1 cellular context compared by ENCODE assay signal in genomic region chr20:45971675-45972499, GRCh38.
A peak's percentile ranks its signal among the peaks of the same experiment; 100 is the strongest.
TF ChIP-seq lines count a peak whose summit lies in the region.

Gene ZNF335 (minus strand): TSS chr20:45972203. CDS start chr20:45971410, 793 bp downstream.

TF ChIP-seq in HepG2, 621 proteins besides CTCF, POLR2A, EP300 and RAD21 (continued from another document and continues in another):
- TF ChIP-seq ZNF460 (CRISPR knock-in tag; IDR thresholded peaks at IDR 0.05; ENCODE audit: borderline replicate concordance) (no peak; the same call in 1 of the 2 replicates), MTERF4 (CRISPR knock-in tag; IDR thresholded peaks at IDR 0.05) (peak; percentile 48), ZMYM3 (CRISPR knock-in tag; IDR thresholded peaks at IDR 0.05) (peak; percentile 100), SOX13 (IDR thresholded peaks at IDR 0.05) (peak; percentile 50; the same call in 1 of the 2 replicates), SOX13 (CRISPR knock-in tag; conservative IDR thresholded peaks at IDR 0.05 in 1 of 2, IDR thresholded peaks at IDR 0.05 in 1 of 2) (peak in 1 of 2 experiments; percentile 97; a peak in 2 of 4 replicates), ZNF512 (CRISPR knock-in tag; IDR thresholded peaks at IDR 0.05) (no peak), ZSCAN9 (CRISPR knock-in tag; IDR thresholded peaks at IDR 0.05; ENCODE audit: borderline replicate concordance) (peak; percentile 57; the same call in 1 of the 2 replicates), ZNF557 (CRISPR knock-in tag; IDR thresholded peaks at IDR 0.05) (0 out of 2 replicates have a peak, but pooled peaks have one; percentile 71), RFXANK (CRISPR knock-in tag; IDR thresholded peaks at IDR 0.05) (no peak), SRF (IDR thresholded peaks at IDR 0.05; ENCODE audit: low read depth, low read length) (no peak; the same call in 1 of the 2 replicates), ZNF562 (CRISPR knock-in tag; IDR thresholded peaks at IDR 0.05; ENCODE audit: borderline replicate concordance) (no peak), DPF2 (CRISPR knock-in tag; IDR thresholded peaks at IDR 0.05; ENCODE audit: borderline replicate concordance, low read depth) (no peak; the same call in 1 of the 2 replicates), SMAD9 (CRISPR knock-in tag; IDR thresholded peaks at IDR 0.05) (peak; percentile 90; the same call in 1 of the 2 replicates), TFAP4 (IDR thresholded peaks at IDR 0.05; ENCODE audit: borderline replicate concordance, low read depth) (peak; percentile 59; the same call in 1 of the 2 replicates), STAG1 (CRISPR knock-in tag; IDR thresholded peaks at IDR 0.05) (peak; percentile 16; the same call in 1 of the 2 replicates), TBP (CRISPR knock-in tag; IDR thresholded peaks at IDR 0.05) (peak; percentile 92; the same call in 1 of the 2 replicates), MTA1 (CRISPR knock-in tag; IDR thresholded peaks at IDR 0.05; ENCODE audit: borderline replicate concordance) (peak; percentile 85; the same call in 1 of the 2 replicates), ZMYM2 (CRISPR knock-in tag; IDR thresholded peaks at IDR 0.05) (peak; percentile 96), ZFP90 (CRISPR knock-in tag; IDR thresholded peaks at IDR 0.05; ENCODE audit: borderline replicate concordance) (peak; percentile 71), ARNT (IDR thresholded peaks at IDR 0.05) (no peak), ZNF274 (CRISPR knock-in tag; IDR thresholded peaks at IDR 0.05) (peak; percentile 17; the same call in 1 of the 2 replicates), FIP1L1 (IDR thresholded peaks at IDR 0.05; ENCODE audit: borderline replicate concordance, insufficient read depth, low read depth, low read length) (peak; percentile 90), ZNF605 (CRISPR knock-in tag; IDR thresholded peaks at IDR 0.05) (peak; percentile 88), ZEB1 (IDR thresholded peaks at IDR 0.05; ENCODE audit: insufficient replicate concordance, low read depth) (no peak), POLR2AphosphoS2 (IDR thresholded peaks at IDR 0.05; ENCODE audit: low read depth, low read length) (0 out of 2 replicates have a peak, but pooled peaks have one; percentile 57), NAIF1 (CRISPR knock-in tag; IDR thresholded peaks at IDR 0.05; ENCODE audit: borderline replicate concordance) (peak; percentile 93; the same call in 1 of the 2 replicates), GMEB1 (CRISPR knock-in tag; IDR thresholded peaks at IDR 0.05; ENCODE audit: borderline replicate concordance) (peak; percentile 89), FOXK1 (CRISPR knock-in tag; IDR thresholded peaks at IDR 0.05; ENCODE audit: borderline replicate concordance, low read depth) (peak; percentile 72), GRHL1 (CRISPR knock-in tag; conservative IDR thresholded peaks at IDR 0.05) (no peak), ADNP (CRISPR knock-in tag; IDR thresholded peaks at IDR 0.05) (no peak), ZNF253 (CRISPR knock-in tag; IDR thresholded peaks at IDR 0.05; ENCODE audit: borderline replicate concordance) (no peak), RFXAP (CRISPR knock-in tag; IDR thresholded peaks at IDR 0.05; ENCODE audit: borderline replicate concordance) (0 out of 2 replicates have a peak, but pooled peaks have one; percentile 46), ZNF766 (CRISPR knock-in tag; IDR thresholded peaks at IDR 0.05; ENCODE audit: borderline replicate concordance) (0 out of 2 replicates have a peak, but pooled peaks have one; percentile 85), CHCHD3 (CRISPR knock-in tag; IDR thresholded peaks at IDR 0.05) (0 out of 2 replicates have a peak, but pooled peaks have one; percentile 59), ZNF296 (CRISPR knock-in tag; conservative IDR thresholded peaks at IDR 0.05) (peak; percentile 75; the same call in 1 of the 2 replicates), SIX1 (CRISPR knock-in tag; IDR thresholded peaks at IDR 0.05; ENCODE audit: borderline replicate concordance) (peak; percentile 51; the same call in 1 of the 2 replicates), TOPORS (CRISPR knock-in tag; IDR thresholded peaks at IDR 0.05) (no peak; the same call in 1 of the 2 replicates), KLF12 (CRISPR knock-in tag; IDR thresholded peaks at IDR 0.05; ENCODE audit: borderline replicate concordance) (peak; percentile 90), ZFP62 (CRISPR knock-in tag; IDR thresholded peaks at IDR 0.05) (no peak; the same call in 1 of the 2 replicates), ZNF563 (CRISPR knock-in tag; IDR thresholded peaks at IDR 0.05) (peak; percentile 2; the same call in 1 of the 2 replicates), CCAR2 (optimal IDR thresholded peaks at IDR 0.05; ENCODE audit: low read depth, low read length) (peak; percentile 93), TFDP2 (CRISPR knock-in tag; IDR thresholded peaks at IDR 0.05) (peak; percentile 69), FOXO1 (CRISPR knock-in tag; IDR thresholded peaks at IDR 0.05) (no peak), ZNF552 (CRISPR knock-in tag; IDR thresholded peaks at IDR 0.05; ENCODE audit: borderline replicate concordance) (peak; percentile 92), SETDB1 (CRISPR knock-in tag; IDR thresholded peaks at IDR 0.05; ENCODE audit: borderline replicate concordance) (no peak), ZBTB8A (CRISPR knock-in tag; IDR thresholded peaks at IDR 0.05; ENCODE audit: borderline replicate concordance, low read depth) (peak; percentile 72; the same call in 1 of the 2 replicates), TRIM24 (CRISPR knock-in tag; IDR thresholded peaks at IDR 0.05) (no peak)
- TF ChIP-seq, protein P1, sequence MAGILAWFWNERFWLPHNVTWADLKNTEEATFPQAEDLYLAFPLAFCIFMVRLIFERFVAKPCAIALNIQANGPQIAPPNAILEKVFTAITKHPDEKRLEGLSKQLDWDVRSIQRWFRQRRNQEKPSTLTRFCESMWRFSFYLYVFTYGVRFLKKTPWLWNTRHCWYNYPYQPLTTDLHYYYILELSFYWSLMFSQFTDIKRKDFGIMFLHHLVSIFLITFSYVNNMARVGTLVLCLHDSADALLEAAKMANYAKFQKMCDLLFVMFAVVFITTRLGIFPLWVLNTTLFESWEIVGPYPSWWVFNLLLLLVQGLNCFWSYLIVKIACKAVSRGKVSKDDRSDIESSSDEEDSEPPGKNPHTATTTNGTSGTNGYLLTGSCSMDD (CRISPR knock-in tag; IDR thresholded peaks at IDR 0.05), result 0 out of 2 replicates have a peak, but pooled peaks have one; percentile 59
- TF ChIP-seq, protein P2, sequence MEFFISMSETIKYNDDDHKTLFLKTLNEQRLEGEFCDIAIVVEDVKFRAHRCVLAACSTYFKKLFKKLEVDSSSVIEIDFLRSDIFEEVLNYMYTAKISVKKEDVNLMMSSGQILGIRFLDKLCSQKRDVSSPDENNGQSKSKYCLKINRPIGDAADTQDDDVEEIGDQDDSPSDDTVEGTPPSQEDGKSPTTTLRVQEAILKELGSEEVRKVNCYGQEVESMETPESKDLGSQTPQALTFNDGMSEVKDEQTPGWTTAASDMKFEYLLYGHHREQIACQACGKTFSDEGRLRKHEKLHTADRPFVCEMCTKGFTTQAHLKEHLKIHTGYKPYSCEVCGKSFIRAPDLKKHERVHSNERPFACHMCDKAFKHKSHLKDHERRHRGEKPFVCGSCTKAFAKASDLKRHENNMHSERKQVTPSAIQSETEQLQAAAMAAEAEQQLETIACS (CRISPR knock-in tag; IDR thresholded peaks at IDR 0.05), result peak; percentile 80; the same call in 1 of the 2 replicates
- TF ChIP-seq, protein P3, sequence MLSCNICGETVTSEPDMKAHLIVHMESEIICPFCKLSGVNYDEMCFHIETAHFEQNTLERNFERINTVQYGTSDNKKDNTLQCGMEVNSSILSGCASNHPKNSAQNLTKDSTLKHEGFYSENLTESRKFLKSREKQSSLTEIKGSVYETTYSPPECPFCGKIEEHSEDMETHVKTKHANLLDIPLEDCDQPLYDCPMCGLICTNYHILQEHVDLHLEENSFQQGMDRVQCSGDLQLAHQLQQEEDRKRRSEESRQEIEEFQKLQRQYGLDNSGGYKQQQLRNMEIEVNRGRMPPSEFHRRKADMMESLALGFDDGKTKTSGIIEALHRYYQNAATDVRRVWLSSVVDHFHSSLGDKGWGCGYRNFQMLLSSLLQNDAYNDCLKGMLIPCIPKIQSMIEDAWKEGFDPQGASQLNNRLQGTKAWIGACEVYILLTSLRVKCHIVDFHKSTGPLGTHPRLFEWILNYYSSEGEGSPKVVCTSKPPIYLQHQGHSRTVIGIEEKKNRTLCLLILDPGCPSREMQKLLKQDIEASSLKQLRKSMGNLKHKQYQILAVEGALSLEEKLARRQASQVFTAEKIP (CRISPR knock-in tag; IDR thresholded peaks at IDR 0.05; ENCODE audit: borderline replicate concordance), result no peak
- TF ChIP-seq, protein P4, sequence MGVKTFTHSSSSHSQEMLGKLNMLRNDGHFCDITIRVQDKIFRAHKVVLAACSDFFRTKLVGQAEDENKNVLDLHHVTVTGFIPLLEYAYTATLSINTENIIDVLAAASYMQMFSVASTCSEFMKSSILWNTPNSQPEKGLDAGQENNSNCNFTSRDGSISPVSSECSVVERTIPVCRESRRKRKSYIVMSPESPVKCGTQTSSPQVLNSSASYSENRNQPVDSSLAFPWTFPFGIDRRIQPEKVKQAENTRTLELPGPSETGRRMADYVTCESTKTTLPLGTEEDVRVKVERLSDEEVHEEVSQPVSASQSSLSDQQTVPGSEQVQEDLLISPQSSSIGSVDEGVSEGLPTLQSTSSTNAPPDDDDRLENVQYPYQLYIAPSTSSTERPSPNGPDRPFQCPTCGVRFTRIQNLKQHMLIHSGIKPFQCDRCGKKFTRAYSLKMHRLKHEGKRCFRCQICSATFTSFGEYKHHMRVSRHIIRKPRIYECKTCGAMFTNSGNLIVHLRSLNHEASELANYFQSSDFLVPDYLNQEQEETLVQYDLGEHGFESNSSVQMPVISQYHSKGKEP (CRISPR knock-in tag; IDR thresholded peaks at IDR 0.05), result peak; percentile 81
- TF ChIP-seq, protein P5, sequence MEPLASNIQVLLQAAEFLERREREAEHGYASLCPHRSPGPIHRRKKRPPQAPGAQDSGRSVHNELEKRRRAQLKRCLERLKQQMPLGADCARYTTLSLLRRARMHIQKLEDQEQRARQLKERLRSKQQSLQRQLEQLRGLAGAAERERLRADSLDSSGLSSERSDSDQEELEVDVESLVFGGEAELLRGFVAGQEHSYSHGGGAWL (CRISPR knock-in tag; IDR thresholded peaks at IDR 0.05), result peak; percentile 33
